19 cellular contexts compared by ENCODE assay signal in genomic region chr9:19117039-19117716, GRCh38. TPM values are rescaled to one million over a fixed set of nuclear protein-coding genes. Genes with fewer than 3 reads are reported as not detected.
DNase-seq lines count a peak whose midpoint lies in the region; ATAC-seq and TF ChIP-seq lines count a peak whose summit lies in the region.
"Had no signal": no experiment of that assay in that cellular context is flagged by ENCODE, and none has a peak within 500 bp of the region (broad histone marks: within the 10 kb centered on the region; RNA-seq: fewer than 3 reads in every experiment).

No MANE protein-coding gene starts in this region.

- H3K27ac ChIP-seq in breast epithelium (no peak overlapping the region), PC-3 (ENCODE audit: low read length) (peak overlapping the region; percentile 11; the same call in 1 of the 2 replicates), gastrocnemius medialis (peak overlapping the region; percentile 95 to 98 (median 96))
- H3K27ac ChIP-seq: cardiac muscle cell, esophagus squamous epithelium, neural progenitor cell had no signal

- no peak overlapping the region for H3K9ac ChIP-seq in PC-3 (ENCODE audit: low read length)
- H3K9ac ChIP-seq: neural progenitor cell had no signal

- no peak overlapping the region for H3K4me3 Mint-ChIP-seq in MCF 10A (ENCODE audit: unreplicated experiment)
- H3K4me3 Mint-ChIP-seq: neural progenitor cell had no signal

- peaks cover 5% of the 10 kb centered on the region for H3F3A ChIP-seq in PC-3 (ENCODE audit: low read length, unreplicated experiment)

- DNase-seq in MCF 10A (ENCODE audit: unreplicated experiment) (peak; percentile 22), breast epithelium (ENCODE audit: low spot score in 2 of 2) (no peak), PC-3 (no peak), fibroblast of mammary gland (ENCODE audit: low read depth) (peak; percentile 74), gastrocnemius medialis (no peak), kidney glomerular epithelial cell (lab: John Stamatoyannopoulos, UW) (no peak)
- no peak for DNase-seq in stimulated activated CD4-positive, alpha-beta T cell treated with anti-CD3 and anti-CD28 coated beads, Interleukin-4, amount 100 ng/mL, for 24 hours
- DNase-seq: activated CD4-positive, alpha-beta T cell treated with anti-CD3 and anti-CD28 coated beads, Interleukin-2, amount 50 U/mL, for 1 hour; DND-41; esophagus squamous epithelium; NCI-H187; NCI-H345; retina; stimulated activated naive CD4-positive, alpha-beta T cell; SW 1271 had no signal

- H3K4me1 Mint-ChIP-seq in MCF 10A (ENCODE audit: insufficient read depth, unreplicated experiment): peaks cover 18% of the 10 kb centered on the region
- H3K4me1 Mint-ChIP-seq: IgD-negative memory B cell had no signal

- POLR2A ChIA-PET in MCF 10A (lab: Yijun Ruan, JAX): interaction anchor here (0.6 to 2.3 kb wide), 8 partner anchors 12 to 231 kb away, joined by 3 to 15 read pairs (median 6); partner anchors contain the start of gene DENND4C
- POLR2A ChIA-PET in PC-3 (lab: Charles Lee; ENCODE audit: unreplicated experiment): interaction anchor here (0.7 kb wide), 1 partner anchor 11 kb away, joined by 7 read pairs; no protein-coding TSS in a partner anchor

- in situ Hi-C loops in gastrocnemius medialis (cut with MboI; ENCODE audit: low sequenced_read_pairs in 4 of 4): no loop called here

- no peaks in the 10 kb centered on the region for H3K9me3 Mint-ChIP-seq in MCF 10A (ENCODE audit: unreplicated experiment)
- H3K9me3 Mint-ChIP-seq: IgD-negative memory B cell, neural progenitor cell had no signal

- H3K4me3 ChIP-seq in breast epithelium (no peak overlapping the region), PC-3 (ENCODE audit: low read length) (no peak overlapping the region), fibroblast of mammary gland (ENCODE audit: control insufficient read depth, low read depth, low read length) (no peak overlapping the region), gastrocnemius medialis (no peak overlapping the region)
- H3K4me3 ChIP-seq: cardiac muscle cell, esophagus squamous epithelium, neural progenitor cell had no signal

- no peaks in the 10 kb centered on the region for H3K9me2 ChIP-seq in PC-3 (replicated peaks; ENCODE audit: low read length)

- ATAC-seq in PC-3 (no peak), gastrocnemius medialis (peak; percentile 37 to 58), GM18867 (IDR thresholded peaks at IDR 0.05; ENCODE audit: unreplicated experiment) (no peak)

- H3K4me2 ChIP-seq in PC-3 (ENCODE audit: low read length): no peak overlapping the region
- H3K4me2 ChIP-seq: neural progenitor cell had no signal

- H3K9me3 ChIP-seq in breast epithelium: no peaks in the 10 kb centered on the region
- no peaks in the 10 kb centered on the region for H3K9me3 ChIP-seq in PC-3 (ENCODE audit: low read length)
- H3K9me3 ChIP-seq in gastrocnemius medialis: no peaks in the 10 kb centered on the region
- H3K9me3 ChIP-seq: esophagus squamous epithelium had no signal

- intact Hi-C loops in MCF 10A (cut with micrococcal nuclease): loop anchor here (5.0 kb wide), 1 partner anchor 45 kb away; no protein-coding TSS in a partner anchor
- intact Hi-C loops in breast epithelium (cut with DNase I; ENCODE audit: low total_unique reads): no loop called here
- intact Hi-C loops in PC-3 (cut with micrococcal nuclease): no loop called here
- intact Hi-C loops in gastrocnemius medialis (cut with DNase I; ENCODE audit: low total_unique reads): no loop called here

- H3K27me3 ChIP-seq in breast epithelium (no peaks in the 10 kb centered on the region), PC-3 (ENCODE audit: low read length) (no peaks in the 10 kb centered on the region), gastrocnemius medialis (no peaks in the 10 kb centered on the region)
- H3K27me3 ChIP-seq: cardiac muscle cell, esophagus squamous epithelium, neural progenitor cell had no signal

- CTCF ChIA-PET in MCF 10A (lab: Yijun Ruan, JAX) (interaction anchor here (0.6 to 2.0 kb wide), 3 partner anchors 12 to 68 kb away, joined by 3 to 7 read pairs (median 4); partner anchors contain the start of gene RRAGA), PC-3 (lab: Charles Lee) (no interaction called here)

- peaks cover 6% of the 10 kb centered on the region for H3K36me3 Mint-ChIP-seq in MCF 10A (ENCODE audit: insufficient read depth, unreplicated experiment)

- no peaks in the 10 kb centered on the region for H3K27me3 Mint-ChIP-seq in MCF 10A (ENCODE audit: insufficient read depth, unreplicated experiment)
- H3K27me3 Mint-ChIP-seq: IgD-negative memory B cell had no signal

- no peak overlapping the region for H2AFZ ChIP-seq in PC-3 (ENCODE audit: low read length)
- H2AFZ ChIP-seq: neural progenitor cell had no signal

- H3K36me3 ChIP-seq in breast epithelium (peaks cover 4% of the 10 kb centered on the region), PC-3 (ENCODE audit: low read depth, low read length) (peaks cover 30% of the 10 kb centered on the region), gastrocnemius medialis (peaks cover 21 to 87% of the 10 kb centered on the region in 2 donors)

- H3K4me1 ChIP-seq in breast epithelium (no peaks in the 10 kb centered on the region), PC-3 (ENCODE audit: insufficient read depth, low read length) (peaks cover 33% of the 10 kb centered on the region), gastrocnemius medialis (peaks cover 51 to 71% of the 10 kb centered on the region in 2 donors)
- H3K4me1 ChIP-seq: neural progenitor cell had no signal

- TF ChIP-seq POLR2A in breast epithelium (IDR thresholded peaks at IDR 0.05) (no peak), gastrocnemius medialis (IDR thresholded peaks at IDR 0.05) (no peak)

- BruUV-seq in MCF 10A (replicated peaks; lab: Mats Ljungman, UMichigan) (no TSS peak), PC-3 (replicated peaks; lab: Mats Ljungman, UMichigan) (no TSS peak)

- TF ChIP-seq CTCF in MCF 10A (IDR thresholded peaks at IDR 0.05; ENCODE audit: unreplicated experiment) (no peak), breast epithelium (IDR thresholded peaks at IDR 0.05) (no peak), PC-3 (conservative IDR thresholded peaks at IDR 0.05; ENCODE audit: low read depth, low read length) (no peak), fibroblast of mammary gland (conservative IDR thresholded peaks at IDR 0.05; ENCODE audit: control insufficient read depth, insufficient read depth, low read depth, low read length) (no peak), gastrocnemius medialis (IDR thresholded peaks at IDR 0.05 in 4 of 5, conservative IDR thresholded peaks at IDR 0.05 in 1 of 5) (no peak)

- no peaks in the 10 kb centered on the region for H4K20me1 ChIP-seq in PC-3 (ENCODE audit: low read length)

- no peaks in the 10 kb centered on the region for H3K79me2 ChIP-seq in PC-3 (ENCODE audit: low read length)

- peak overlapping the region; percentile 49 for H3K27ac Mint-ChIP-seq in MCF 10A (ENCODE audit: low read depth, unreplicated experiment)
- H3K27ac Mint-ChIP-seq: neural progenitor cell had no signal

RNA-seq across cellular contexts. Expression of gene PLIN2, which starts 10.1 kb away (rescaled TPM):
- total RNA-seq in MCF 10A (2022): not detected in 2 replicates
- total RNA-seq in breast epithelium: 1,000 to 10,000 TPM in 2 of 3 donors, 100 to 1,000 TPM in 1; 258 to 1,598 (median 1,157) TPM
- total RNA-seq in PC-3 (2014; rRNA removed): 27.8 and 30.2 TPM in 2 replicates
- 1,000 to 10,000 TPM in 3 of 4 donors, 100 to 1,000 TPM in 1; 485 to 1,318 (median 1,176) TPM for total RNA-seq in gastrocnemius medialis

RNA-seq across cellular contexts. Expression of gene HAUS6, which starts 14.5 kb away (rescaled TPM):
- total RNA-seq in MCF 10A (2022): 15.8 and 16.2 TPM in 2 replicates
- total RNA-seq in breast epithelium: 10 to 100 TPM in 2 of 3 donors, 1 to 10 TPM in 1; 8.5 to 14.0 (median 10.5) TPM
- 12.3 and 14.4 TPM in 2 replicates for total RNA-seq in PC-3 (2014; rRNA removed)
- total RNA-seq in gastrocnemius medialis: 1 to 10 TPM; 3.7 to 6.3 (median 5.3) TPM

Comparison
In these comparisons a context has a peak if more than half of its experiments do, and no peak if none do; other contexts are left out.
1. DNase-seq: peak in MCF 10A (single experiment) and fibroblast of mammary gland (single experiment); none in breast epithelium (0 of 2), PC-3 (single experiment), gastrocnemius medialis (0 of 2), stimulated activated CD4-positive, alpha-beta T cell treated with anti-CD3 and anti-CD28 coated beads, Interleukin-4, amount 100 ng/mL, for 24 hours (single experiment) and kidney glomerular epithelial cell (single experiment).
2. RNA of gene PLIN2, which starts 10.1 kb away (total RNA-seq): 485 to 1,318 TPM in gastrocnemius medialis, 258 to 1,598 TPM in breast epithelium and 27.8 to 30.2 TPM in PC-3; not detected in MCF 10A; every median in the first group is over 10 times any median in the second.
3. H3K27ac ChIP-seq: peak in PC-3 (single experiment) and gastrocnemius medialis (4 of 4); none in breast epithelium (0 of 2).
4. ATAC-seq: peak in gastrocnemius medialis (2 of 2); none in PC-3 (single experiment) and GM18867 (single experiment).